In genomic region chr3:45079715-45080114, GRCh38 we compare ENCODE assay signal across 21 cellular contexts. TPM values are rescaled to one million over a fixed set of nuclear protein-coding genes. Genes with fewer than 3 reads are reported as not detected.
DNase-seq lines count a peak whose midpoint lies in the region; ATAC-seq, FAIRE-seq and TF ChIP-seq lines count a peak whose summit lies in the region.
"Had no signal": no experiment of that assay in that cellular context is flagged by ENCODE, and none has a peak within 500 bp of the region (broad histone marks: within the 10 kb centered on the region; RNA-seq: fewer than 3 reads in every experiment).

No MANE protein-coding gene starts in this region.

- H3K27me3 ChIP-seq in breast epithelium (no peaks in the 10 kb centered on the region), PC-9 (ENCODE audit: insufficient read depth, low read depth) (no peaks in the 10 kb centered on the region), pancreas (no peaks in the 10 kb centered on the region), GM23338 (ENCODE audit: insufficient read depth) (no peaks in the 10 kb centered on the region)
- H3K27me3 ChIP-seq: SJSA1 had no signal

- POLR2A ChIA-PET in MCF 10A (lab: Yijun Ruan, JAX) = interaction anchor here (0.8 to 1.1 kb wide), 4 partner anchors 66 to 131 kb away, joined by 3 to 4 read pairs (median 4); partner anchors contain the start of gene CDCP1
- POLR2A ChIA-PET in PC-9 (lab: Charles Lee; ENCODE audit: unreplicated experiment) = interaction anchor here (0.6 kb wide), 1 partner anchor 42 kb away, joined by 3 read pairs; no protein-coding TSS in a partner anchor

- no TSS peak for BruUV-seq in MCF 10A (replicated peaks; lab: Mats Ljungman, UMichigan)
- TSS peak; percentile 9 for BruUV-seq in PC-9 (replicated peaks; lab: Mats Ljungman, UMichigan)

- H3K9me3 Mint-ChIP-seq in MCF 10A (ENCODE audit: unreplicated experiment) = no peaks in the 10 kb centered on the region
- H3K9me3 Mint-ChIP-seq in effector memory CD8-positive, alpha-beta T cell = no peaks in the 10 kb centered on the region
- H3K9me3 Mint-ChIP-seq in GM23338 = no peaks in the 10 kb centered on the region; the same call in 2 of the 3 replicates

- H4K20me1 ChIP-seq in PC-9 (ENCODE audit: insufficient read depth) (no peaks in the 10 kb centered on the region), GM23338 (replicated peaks; ENCODE audit: insufficient read depth) (no peaks in the 10 kb centered on the region)

- H3K4me3 Mint-ChIP-seq in MCF 10A (ENCODE audit: unreplicated experiment) (no peak overlapping the region), GM23338 (no peak overlapping the region)
- no peak overlapping the region for H3K4me3 Mint-ChIP-seq in effector memory CD8-positive, alpha-beta T cell
- H3K4me3 Mint-ChIP-seq: CD14-positive monocyte had no signal

- H3K27me3 Mint-ChIP-seq in MCF 10A (ENCODE audit: insufficient read depth, unreplicated experiment) (no peaks in the 10 kb centered on the region), GM23338 (ENCODE audit: insufficient read depth, low read depth, poor library complexity) (peaks cover 5% of the 10 kb centered on the region)
- H3K27me3 Mint-ChIP-seq in effector memory CD8-positive, alpha-beta T cell = peaks cover under 1 to 19% of the 10 kb centered on the region in 2 donors

- H3K27ac Mint-ChIP-seq in MCF 10A (ENCODE audit: low read depth, unreplicated experiment) = peak overlapping the region; percentile 23
- H3K27ac Mint-ChIP-seq in effector memory CD8-positive, alpha-beta T cell = no peak overlapping the region
- no peak overlapping the region for H3K27ac Mint-ChIP-seq in GM23338

- no peaks in the 10 kb centered on the region for H3K9me2 ChIP-seq in PC-9 (ENCODE audit: insufficient read depth)
- H3K9me2 ChIP-seq in GM23338 (ENCODE audit: insufficient read depth) = peaks cover 3% of the 10 kb centered on the region; the same call in 1 of the 2 replicates

- no peaks in the 10 kb centered on the region for H3K36me3 ChIP-seq in breast epithelium
- H3K36me3 ChIP-seq in PC-9 (ENCODE audit: low read depth) = peaks cover 12% of the 10 kb centered on the region
- peaks cover 0 to 7% (median 0%) of the 10 kb centered on the region in 3 donors for H3K36me3 ChIP-seq in pancreas
- H3K36me3 ChIP-seq in GM23338 (ENCODE audit: insufficient read depth) = peaks cover under 1% of the 10 kb centered on the region; the same call in 1 of the 2 replicates
- H3K36me3 ChIP-seq: SJSA1 had no signal

- H3K4me2 ChIP-seq in PC-9 (no peak overlapping the region), GM23338 (no peak overlapping the region)

- no peak overlapping the region for H3K27ac ChIP-seq in breast epithelium
- H3K27ac ChIP-seq in PC-9 = no peak overlapping the region
- peak overlapping the region in 2 of 4 donors; percentile 17 to 22 for H3K27ac ChIP-seq in pancreas
- no peak overlapping the region for H3K27ac ChIP-seq in GM23338 (ENCODE audit: low read depth)
- H3K27ac ChIP-seq: RWPE1, SJSA1 had no signal

- H3K36me3 Mint-ChIP-seq in MCF 10A (ENCODE audit: insufficient read depth, unreplicated experiment) (peaks cover 33% of the 10 kb centered on the region), GM23338 (ENCODE audit: low read depth) (peaks cover 4% of the 10 kb centered on the region; the same call in 2 of the 3 replicates)
- H3K36me3 Mint-ChIP-seq in effector memory CD8-positive, alpha-beta T cell (ENCODE audit: insufficient read depth) = no peaks in the 10 kb centered on the region

- no peaks in the 10 kb centered on the region for H3K79me2 ChIP-seq in PC-9 (ENCODE audit: low read depth)
- H3K79me2 ChIP-seq in GM23338 (replicated peaks; ENCODE audit: insufficient read depth) = no peaks in the 10 kb centered on the region

- no peak overlapping the region for H3K4me3 ChIP-seq in breast epithelium
- H3K4me3 ChIP-seq in PC-9 = no peak overlapping the region
- no peak overlapping the region for H3K4me3 ChIP-seq in pancreas
- H3K4me3 ChIP-seq in GM23338 = no peak overlapping the region
- H3K4me3 ChIP-seq: SJSA1 had no signal

- H2AFZ ChIP-seq in PC-9 (no peak overlapping the region), GM23338 (no peak overlapping the region)

- no peaks in the 10 kb centered on the region for H3K9me3 ChIP-seq in breast epithelium
- no peaks in the 10 kb centered on the region for H3K9me3 ChIP-seq in PC-9 (ENCODE audit: insufficient read depth, low read depth)
- H3K9me3 ChIP-seq in pancreas = no peaks in the 10 kb centered on the region
- H3K9me3 ChIP-seq: SJSA1 had no signal

- H3F3A ChIP-seq in PC-9 (ENCODE audit: insufficient read depth, low read depth) (peaks cover 24% of the 10 kb centered on the region; the same call in 1 of the 2 replicates), GM23338 (replicated peaks; ENCODE audit: low read depth) (no peaks in the 10 kb centered on the region)

- TF ChIP-seq CTCF in MCF 10A (IDR thresholded peaks at IDR 0.05; ENCODE audit: unreplicated experiment) (no peak), breast epithelium (IDR thresholded peaks at IDR 0.05) (no peak), PC-9 (conservative IDR thresholded peaks at IDR 0.05) (no peak), pancreas (IDR thresholded peaks at IDR 0.05) (no peak), GM23338 (conservative IDR thresholded peaks at IDR 0.05; ENCODE audit: low read depth in 2 of 2) (no peak)

- no peak for DNase-seq in MCF 10A (ENCODE audit: unreplicated experiment)
- DNase-seq in breast epithelium (ENCODE audit: low spot score in 2 of 2) = no peak
- no peak for DNase-seq in PC-9
- DNase-seq in pancreas = no peak
- DNase-seq in effector memory CD8-positive, alpha-beta T cell = no peak
- no peak for DNase-seq in GM23338 (ENCODE audit: low spot score)
- DNase-seq: 8988T, MM.1S, NCI-H1092, NCI-H1436 treated with DMSO at 0.1 percent for 48 hours, NCI-H2029 treated with DMSO at 0.1 percent for 48 hours, NCI-H2171 treated with DMSO at 0.1 percent for 48 hours, NCI-H446 had no signal

- CTCF ChIA-PET in MCF 10A (lab: Yijun Ruan, JAX) = interaction anchor here (0.8 to 1.6 kb wide), 3 partner anchors 26 to 131 kb away, joined by 3 to 10 read pairs (median 4); no protein-coding TSS in a partner anchor
- CTCF ChIA-PET in PC-9 (lab: Charles Lee) = interaction anchor here (0.7 to 1.0 kb wide), 2 partner anchors 13 to 131 kb away, joined by 3 to 4 read pairs; no protein-coding TSS in a partner anchor

- no peaks in the 10 kb centered on the region for H3K4me1 ChIP-seq in breast epithelium
- H3K4me1 ChIP-seq in PC-9 (replicated peaks; ENCODE audit: insufficient read depth) = no peaks in the 10 kb centered on the region
- H3K4me1 ChIP-seq in pancreas = peaks cover 0 to 8% (median 7%) of the 10 kb centered on the region in 3 donors
- no peaks in the 10 kb centered on the region; the same call in 1 of the 2 replicates for H3K4me1 ChIP-seq in GM23338 (ENCODE audit: insufficient read depth)

- no peak for TF ChIP-seq POLR2A in breast epithelium (IDR thresholded peaks at IDR 0.05)

- no peak for FAIRE-seq in pancreas (lab: Jason Lieb, UNC)
- FAIRE-seq: G401.6, H1 had no signal

- 18 to 27% methylated on average over 1 of the region's 1 CpG for WGBS in pancreas, 2 donors

- ATAC-seq in esophagus mucosa = peak; percentile 11
- ATAC-seq in pancreas = peak; percentile 72 to 85 (median 76)
- ATAC-seq in effector memory CD8-positive, alpha-beta T cell (replicated peaks) = no peak
- ATAC-seq in HG03025 (IDR thresholded peaks at IDR 0.05; ENCODE audit: low FRiP score, unreplicated experiment) = no peak
- no peak for ATAC-seq in GM23338

- intact Hi-C loops in MCF 10A (cut with micrococcal nuclease) = no loop called here
- intact Hi-C loops in breast epithelium (cut with DNase I; ENCODE audit: low total_unique reads) = no loop called here
- intact Hi-C loops in PC-9 (cut with micrococcal nuclease; ENCODE audit: unreplicated experiment) = no loop called here
- intact Hi-C loops in pancreas (cut with DNase I) = no loop called here

- H3K4me1 Mint-ChIP-seq in MCF 10A (ENCODE audit: insufficient read depth, unreplicated experiment) (peaks cover 6% of the 10 kb centered on the region), GM23338 (no peaks in the 10 kb centered on the region)
- no peaks in the 10 kb centered on the region for H3K4me1 Mint-ChIP-seq in effector memory CD8-positive, alpha-beta T cell (ENCODE audit: low read depth in 2 of 2)

TF ChIP-seq in GM23338, 12 proteins besides CTCF, POLR2A, EP300 and RAD21 (continues in another document):
- no peak for TF ChIP-seq NANOG (IDR thresholded peaks at IDR 0.05; ENCODE audit: borderline replicate concordance)

RNA-seq across cellular contexts. Expression of gene CLEC3B, which starts 53.6 kb away (rescaled TPM):
- total RNA-seq in MCF 10A (2022) (not detected in 2 replicates), breast epithelium (100 to 1,000 TPM in 1 of 3 donors, 10 to 100 TPM in 2; 18.3 to 479 (median 55.7) TPM), PC-9 (2021) (not detected in 2 replicates), esophagus mucosa (3.1 TPM), pancreas (10 to 100 TPM in 1 of 6 donors, 1 to 10 TPM in 5; 1.3 to 10.6 (median 5.5) TPM)
- polyA plus RNA-seq in pancreas (10 to 100 TPM; 12.8 to 31.9 TPM), GM23338 (2016; fragmentation: Nextera tagmentation; extraction: Ambion mirVana) (not detected in 2 replicates)
- total RNA-seq in GM23338 (2014; rRNA removed; shearing (Covaris generic)) = not detected in 2 replicates
- total RNA-seq: H1, HepG2 had no signal

Comparison
In these comparisons a context has a peak if more than half of its experiments do, and no peak if none do; other contexts are left out.
1. ATAC-seq: peak in esophagus mucosa (single experiment) and pancreas (4 of 4); none in effector memory CD8-positive, alpha-beta T cell (single experiment), HG03025 (single experiment) and GM23338 (single experiment).